In genomic region chr12:97989366-97989940, GRCh38 we compare ENCODE assay signal across 39 cellular contexts.
"Had no signal": no experiment of that assay in that cellular context is flagged by ENCODE, and none has a peak within 500 bp of the region (broad histone marks: within the 10 kb centered on the region; RNA-seq: fewer than 3 reads in every experiment).

No MANE protein-coding gene starts in this region.

- H3K27ac ChIP-seq: adrenal gland, ascending aorta, body of pancreas, brain microvascular endothelial cell, breast epithelium, cardiac muscle cell had no signal

- DNase-seq: activated effector memory CD4-positive, alpha-beta T cell treated with anti-CD3 and anti-CD28 coated beads, Interleukin-2, amount 50 U/mL, for 16 hours; activated effector memory CD4-positive, alpha-beta T cell treated with Interleukin-2 at 50 U/mL for 16 hours; activated gamma-delta T cell; activated gamma-delta T cell treated with Interleukin-2 at 50 U/mL for 16 hours; activated naive CD4-positive, alpha-beta T cell; activated naive CD4-positive, alpha-beta T cell treated with anti-CD3 and anti-CD28 coated beads for 36 hours; activated naive CD4-positive, alpha-beta T cell treated with anti-CD3 and anti-CD28 coated beads, Interleukin-2, amount 10 ng/mL, durations not matched to agents 7 days and 5 days; activated naive CD4-positive, alpha-beta T cell treated with anti-CD3 and anti-CD28 coated beads, Interleukin-2, amount 50 U/mL, for 16 hours; activated naive CD4-positive, alpha-beta T cell treated with Interleukin-2 at 50 U/mL for 16 hours; activated naive CD8-positive, alpha-beta T cell treated with anti-CD3 and anti-CD28 coated beads for 36 hours; activated naive CD8-positive, alpha-beta T cell treated with anti-CD3 and anti-CD28 coated beads, Interleukin-2, amount 10 ng/mL, durations not matched to agents 7 days and 5 days; activated naive CD8-positive, alpha-beta T cell treated with anti-CD3 and anti-CD28 coated beads, Interleukin-2, amount 50 U/mL, for 24 hours; activated T-cell treated with anti-CD3 and anti-CD28 coated beads, Interleukin-2, amount 50 U/mL, for 24 hours; activated T-cell treated with anti-CD3 and anti-CD28 coated beads, Interleukin-2, amount 50 U/mL, for 4 hours; activated T-cell treated with anti-CD3 and anti-CD28 coated beads, Interleukin-2, amount 50 U/mL, for 48 hours; activated T-cell treated with anti-CD3 and anti-CD28 coated beads, Interleukin-2, amount 50 U/mL, for 72 hours; adrenal gland; amniotic stem cell; amygdala; aorta; body of pancreas; brain microvascular endothelial cell; caudate nucleus; central memory CD4-positive, alpha-beta T cell; cerebellar nuclear complex had no signal

- H3K36me3 Mint-ChIP-seq: activated naive CD4-positive, alpha-beta T cell treated with anti-CD3 and anti-CD28 coated beads, Interleukin-2, amount 10 ng/mL, durations not matched to agents 7 days and 5 days; activated naive CD4-positive, alpha-beta T cell treated with anti-CD3 and anti-CD28 coated beads, Interleukin-2, amount 50 U/mL, for 24 hours; activated naive CD4-positive, alpha-beta T cell treated with anti-CD3 and anti-CD28 coated beads, Interleukin-2, amount 50 U/mL, for 72 hours; activated naive CD8-positive, alpha-beta T cell; activated naive CD8-positive, alpha-beta T cell treated with anti-CD3 and anti-CD28 coated beads for 36 hours; activated naive CD8-positive, alpha-beta T cell treated with anti-CD3 and anti-CD28 coated beads, Interleukin-2, amount 10 ng/mL, durations not matched to agents 7 days and 5 days had no signal

- ATAC-seq: activated naive CD4-positive, alpha-beta T cell treated with anti-CD3 and anti-CD28 coated beads, Interleukin-2, amount 50 U/mL, for 72 hours; activated naive CD8-positive, alpha-beta T cell treated with anti-CD3 and anti-CD28 coated beads, Interleukin-2, amount 50 U/mL, for 24 hours; activated T-cell treated with anti-CD3 and anti-CD28 coated beads, Interleukin-2, amount 50 U/mL, for 4 hours; activated T-cell treated with anti-CD3 and anti-CD28 coated beads, Interleukin-2, amount 50 U/mL, for 72 hours; activated T-helper 17 cell treated with anti-CD3 and anti-CD28 coated beads, Interleukin-2, amount 50 U/mL, for 72 hours; body of pancreas had no signal

- H3K4me3 ChIP-seq: adrenal gland, ascending aorta, body of pancreas, breast epithelium, cardiac muscle cell had no signal

- H3K9me3 Mint-ChIP-seq: activated T-helper 17 cell treated with anti-CD3 and anti-CD28 coated beads, Interleukin-2, amount 50 U/mL, for 72 hours had no signal

- H3K4me1 Mint-ChIP-seq: activated naive CD4-positive, alpha-beta T cell treated with anti-CD3 and anti-CD28 coated beads, Interleukin-2, amount 10 ng/mL, durations not matched to agents 7 days and 5 days; activated naive CD4-positive, alpha-beta T cell treated with anti-CD3 and anti-CD28 coated beads, Interleukin-2, amount 50 U/mL, for 24 hours; activated naive CD8-positive, alpha-beta T cell treated with anti-CD3 and anti-CD28 coated beads for 36 hours; activated naive CD8-positive, alpha-beta T cell treated with anti-CD3 and anti-CD28 coated beads, Interleukin-2, amount 10 ng/mL, durations not matched to agents 7 days and 5 days; activated naive CD8-positive, alpha-beta T cell treated with anti-CD3 and anti-CD28 coated beads, Interleukin-2, amount 50 U/mL, for 24 hours; activated T-helper 17 cell treated with anti-CD3 and anti-CD28 coated beads, Interleukin-2, amount 50 U/mL, for 72 hours; central memory CD8-positive, alpha-beta T cell had no signal

- H3K27me3 ChIP-seq: adrenal gland, ascending aorta, body of pancreas, brain microvascular endothelial cell, breast epithelium, cardiac muscle cell had no signal

- H3K36me3 ChIP-seq: adrenal gland, ascending aorta, brain microvascular endothelial cell, breast epithelium, cardiac muscle cell had no signal

- H3K9me3 ChIP-seq: adrenal gland, ascending aorta had no signal

- FAIRE-seq: astrocyte, bronchial epithelial cell, colon had no signal

- H3K27ac Mint-ChIP-seq: activated naive CD4-positive, alpha-beta T cell treated with anti-CD3 and anti-CD28 coated beads for 36 hours; activated naive CD4-positive, alpha-beta T cell treated with anti-CD3 and anti-CD28 coated beads, Interleukin-2, amount 10 ng/mL, durations not matched to agents 7 days and 5 days; activated naive CD4-positive, alpha-beta T cell treated with anti-CD3 and anti-CD28 coated beads, Interleukin-2, amount 50 U/mL, for 24 hours; activated naive CD4-positive, alpha-beta T cell treated with anti-CD3 and anti-CD28 coated beads, Interleukin-2, amount 50 U/mL, for 72 hours; activated naive CD8-positive, alpha-beta T cell; activated naive CD8-positive, alpha-beta T cell treated with anti-CD3 and anti-CD28 coated beads for 36 hours; activated naive CD8-positive, alpha-beta T cell treated with anti-CD3 and anti-CD28 coated beads, Interleukin-2, amount 10 ng/mL, durations not matched to agents 7 days and 5 days; activated naive CD8-positive, alpha-beta T cell treated with anti-CD3 and anti-CD28 coated beads, Interleukin-2, amount 50 U/mL, for 24 hours; activated T-cell treated with anti-CD3 and anti-CD28 coated beads, Interleukin-2, amount 50 U/mL, for 24 hours; activated T-cell treated with anti-CD3 and anti-CD28 coated beads, Interleukin-2, amount 50 U/mL, for 72 hours; activated T-helper 1 cell treated with anti-CD3 and anti-CD28 coated beads, Interleukin-12 subunit alpha, Interleukin-12 subunit beta, Interleukin-2, Interleukin-4 antibody, amounts not matched to agents 30 ng/mL and 10 ng/mL and 1 ng/mL, durations not matched to agents 14 hours and 24 hours and 36 hours; activated T-helper 17 cell treated with anti-CD3 and anti-CD28 coated beads, Interleukin-2, amount 50 U/mL, for 72 hours; activated T-helper 2 cell treated with anti-CD3 and anti-CD28 coated beads, Interferon-gamma antibody, Interleukin-2, Interleukin-4, amounts not matched to agents 10 μg/mL and 5 μg/mL and 100 μg/mL, durations not matched to agents 14 hours and 24 hours and 36 hours; brain had no signal

- H3K4me1 ChIP-seq: adrenal gland, ascending aorta, body of pancreas, breast epithelium had no signal

- H3K27me3 Mint-ChIP-seq: activated naive CD4-positive, alpha-beta T cell treated with anti-CD3 and anti-CD28 coated beads, Interleukin-2, amount 10 ng/mL, durations not matched to agents 7 days and 5 days; activated naive CD8-positive, alpha-beta T cell treated with anti-CD3 and anti-CD28 coated beads, Interleukin-2, amount 10 ng/mL, durations not matched to agents 7 days and 5 days; activated naive CD8-positive, alpha-beta T cell treated with anti-CD3 and anti-CD28 coated beads, Interleukin-2, amount 50 U/mL, for 24 hours; activated T-cell treated with anti-CD3 and anti-CD28 coated beads, Interleukin-2, amount 50 U/mL, for 24 hours; activated T-helper 17 cell treated with anti-CD3 and anti-CD28 coated beads, Interleukin-2, amount 50 U/mL, for 72 hours; central memory CD8-positive, alpha-beta T cell had no signal

- H3K4me3 Mint-ChIP-seq: activated naive CD4-positive, alpha-beta T cell treated with anti-CD3 and anti-CD28 coated beads for 36 hours; activated naive CD4-positive, alpha-beta T cell treated with anti-CD3 and anti-CD28 coated beads, Interleukin-2, amount 10 ng/mL, durations not matched to agents 7 days and 5 days; activated naive CD4-positive, alpha-beta T cell treated with anti-CD3 and anti-CD28 coated beads, Interleukin-2, amount 50 U/mL, for 24 hours; activated naive CD8-positive, alpha-beta T cell; activated naive CD8-positive, alpha-beta T cell treated with anti-CD3 and anti-CD28 coated beads for 36 hours; activated naive CD8-positive, alpha-beta T cell treated with anti-CD3 and anti-CD28 coated beads, Interleukin-2, amount 10 ng/mL, durations not matched to agents 7 days and 5 days; activated naive CD8-positive, alpha-beta T cell treated with anti-CD3 and anti-CD28 coated beads, Interleukin-2, amount 50 U/mL, for 24 hours; activated T-cell treated with anti-CD3 and anti-CD28 coated beads, Interleukin-2, amount 50 U/mL, for 24 hours; activated T-cell treated with anti-CD3 and anti-CD28 coated beads, Interleukin-2, amount 50 U/mL, for 4 hours; activated T-cell treated with anti-CD3 and anti-CD28 coated beads, Interleukin-2, amount 50 U/mL, for 72 hours; activated T-helper 1 cell treated with anti-CD3 and anti-CD28 coated beads, Interleukin-12 subunit alpha, Interleukin-12 subunit beta, Interleukin-2, Interleukin-4 antibody, amounts not matched to agents 30 ng/mL and 10 ng/mL and 1 ng/mL, durations not matched to agents 14 hours and 24 hours and 36 hours; activated T-helper 17 cell treated with anti-CD3 and anti-CD28 coated beads, Interleukin-2, amount 50 U/mL, for 72 hours; brain; central memory CD8-positive, alpha-beta T cell had no signal
